15 cellular contexts compared by ENCODE assay signal in the genomic region with DNA sequence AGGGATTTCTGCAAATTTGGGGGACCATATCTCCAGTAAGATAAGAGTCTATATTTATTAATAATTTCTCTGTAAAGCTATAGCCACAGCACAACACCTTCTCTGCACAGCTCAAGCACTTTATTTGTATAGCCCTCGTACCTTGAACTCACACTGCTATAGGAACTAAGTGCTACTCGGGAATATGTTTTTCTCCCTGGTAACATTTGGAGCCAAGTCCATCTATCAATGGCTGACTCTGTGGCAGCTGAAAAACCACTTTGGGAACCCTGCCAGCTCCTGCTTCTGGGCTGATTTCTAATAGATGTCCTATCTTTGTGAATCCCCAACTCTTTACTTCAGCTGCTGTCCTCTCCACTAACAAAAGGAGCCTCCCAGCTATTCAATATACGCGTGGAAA.
"Had no signal": no experiment of that assay in that cellular context is flagged by ENCODE, and none has a peak within 500 bp of the region (broad histone marks: within the 10 kb centered on the region; RNA-seq: fewer than 3 reads in every experiment).

No MANE protein-coding gene starts in this region.

- DNase-seq: activated CD4-positive, alpha-beta T cell treated with anti-CD3 and anti-CD28 coated beads for 4 hours; activated CD8-positive, alpha-beta memory T cell treated with anti-CD3 and anti-CD28 coated beads, Interleukin-2, amount 50 U/mL, for 4 hours; activated CD8-positive, alpha-beta T cell treated with anti-CD3 and anti-CD28 coated beads for 36 hours; activated gamma-delta T cell treated with Interleukin-2 at 50 U/mL for 16 hours; activated naive CD8-positive, alpha-beta T cell treated with anti-CD3 and anti-CD28 coated beads, Interleukin-2, amount 10 ng/mL, durations not matched to agents 7 days and 5 days; activated T-cell treated with anti-CD3 and anti-CD28 coated beads, Interleukin-2, amount 50 U/mL, for 72 hours; caudate nucleus; colonic mucosa; effector CD4-positive, alpha-beta T cell; gastrocnemius medialis; heart right ventricle; kidney; retina; thyroid gland had no signal

- H3K36me3 ChIP-seq: colonic mucosa, gastrocnemius medialis, heart right ventricle, thyroid gland had no signal

- H3K9me3 ChIP-seq: colonic mucosa, gastrocnemius medialis, heart right ventricle, thyroid gland had no signal

- H3K4me3 ChIP-seq: colonic mucosa, gastrocnemius medialis, heart right ventricle, skin epidermis, thyroid gland had no signal

- H3K4me1 ChIP-seq: colonic mucosa, gastrocnemius medialis, heart right ventricle, thyroid gland had no signal

- ATAC-seq: activated CD8-positive, alpha-beta T cell treated with anti-CD3 and anti-CD28 coated beads for 36 hours; activated T-cell treated with anti-CD3 and anti-CD28 coated beads, Interleukin-2, amount 50 U/mL, for 72 hours; gastrocnemius medialis; heart right ventricle had no signal
